ENCODE assay signal across 8 cellular contexts in the genomic region with DNA sequence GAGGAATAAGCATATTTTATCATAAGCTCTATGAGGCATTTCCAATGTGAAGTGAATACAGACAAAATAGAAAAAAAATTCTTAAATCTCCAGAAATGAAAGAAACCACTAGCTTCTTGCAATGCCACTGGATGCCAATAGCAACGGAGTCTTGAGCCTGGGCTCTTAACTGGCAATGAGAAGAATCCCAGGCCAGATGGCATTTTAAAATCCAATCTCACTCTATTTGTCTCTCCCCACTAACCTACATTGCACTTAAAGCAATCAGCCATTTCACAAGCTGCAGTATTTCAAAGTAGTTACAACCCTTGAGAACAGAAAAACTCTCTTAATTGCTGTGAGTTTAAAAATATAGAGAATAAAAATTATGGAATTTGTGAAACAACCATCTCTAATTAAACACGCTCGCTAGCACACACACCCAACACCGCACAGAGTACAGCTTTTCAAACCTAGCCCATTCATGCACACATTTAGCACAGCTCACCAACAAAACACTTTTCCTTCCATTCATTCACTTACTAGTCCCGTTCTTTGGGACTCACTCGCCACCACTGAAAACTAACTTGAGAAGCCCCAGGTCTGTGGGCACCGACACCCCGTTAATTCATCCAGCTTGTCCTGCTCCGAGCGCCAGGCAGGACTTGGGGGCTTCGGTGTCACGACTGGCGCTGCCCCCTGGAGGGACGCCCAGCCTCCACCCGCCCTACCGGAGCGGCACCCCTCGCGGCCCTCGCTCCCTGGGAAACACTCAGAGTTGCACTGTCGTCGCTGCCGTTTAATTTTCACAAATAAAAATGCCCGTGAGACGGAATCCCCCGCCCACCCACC. TPM values are rescaled to one million over a fixed set of nuclear protein-coding genes. Genes with fewer than 3 reads are reported as not detected.
DNase-seq lines count a peak whose midpoint lies in the region; ATAC-seq and TF ChIP-seq lines count a peak whose summit lies in the region.

No MANE protein-coding gene starts in this region.

- H3K9me3 Mint-ChIP-seq in activated CD4-positive, alpha-beta T cell treated with anti-CD3 and anti-CD28 coated beads for 36 hours (ENCODE audit: low read depth), result no peaks in the 10 kb centered on the region

- H3K4me1 ChIP-seq in lung (ENCODE audit: control insufficient read depth in 2 of 2, insufficient read depth in 2 of 2, low read length in 2 of 2) (peaks cover 3% of the 10 kb centered on the region in 2 donors), upper lobe of right lung (peaks cover 16% of the 10 kb centered on the region)

- TF ChIP-seq CTCF in lung (IDR thresholded peaks at IDR 0.05; ENCODE audit: control extremely low read depth, extremely low read depth), result no peak
- TF ChIP-seq CTCF in upper lobe of right lung (IDR thresholded peaks at IDR 0.05), result no peak

- POLR2A ChIA-PET in activated CD4-positive, alpha-beta T cell treated with anti-CD3 and anti-CD28 coated beads for 36 hours (lab: Charles Lee), result no interaction called here

- no peaks in the 10 kb centered on the region for H3K9me3 ChIP-seq in lung (ENCODE audit: control insufficient read depth in 2 of 2, insufficient read depth in 1 of 2, low read length in 1 of 2)
- H3K9me3 ChIP-seq in upper lobe of right lung, result no peaks in the 10 kb centered on the region

- DNase-seq in activated CD4-positive, alpha-beta T cell treated with anti-CD3 and anti-CD28 coated beads for 36 hours, result no peak
- DNase-seq in activated CD4-positive, alpha-beta T cell treated with anti-CD3 and anti-CD28 coated beads for 4 hours, result no peak
- DNase-seq in NCI-H524 (lab: John Stamatoyannopoulos, UW), result peak; percentile 48 to 71
- DNase-seq in dedifferentiated amniotic fluid mesenchymal stem cell (ENCODE audit: extremely low spot score), result peak; percentile 67
- DNase-seq in lung (ENCODE audit: low spot score), result no peak
- DNase-seq in upper lobe of right lung, result no peak
- no peak for DNase-seq in mesenteric fat pad (ENCODE audit: low spot score)

- H3K27ac ChIP-seq in lung (ENCODE audit: low read depth in 1 of 2, low read length in 1 of 2), result peak overlapping the region in 1 of 2 donors; percentile 75
- H3K27ac ChIP-seq in upper lobe of right lung, result peak overlapping the region; percentile 81

- peak overlapping the region; percentile 54 for H3K4me3 ChIP-seq in lung
- peak overlapping the region; percentile 68 for H3K4me3 ChIP-seq in upper lobe of right lung

- ATAC-seq in activated CD4-positive, alpha-beta T cell treated with anti-CD3 and anti-CD28 coated beads for 36 hours, result no peak
- ATAC-seq in lung (ENCODE audit: insufficient read depth, low FRiP score) (no peak), upper lobe of right lung (peak; percentile 2), GM21723 (IDR thresholded peaks at IDR 0.05; ENCODE audit: unreplicated experiment) (no peak)

- peaks cover 4% of the 10 kb centered on the region for H3K4me1 Mint-ChIP-seq in activated CD4-positive, alpha-beta T cell treated with anti-CD3 and anti-CD28 coated beads for 36 hours

- CTCF ChIA-PET in activated CD4-positive, alpha-beta T cell treated with anti-CD3 and anti-CD28 coated beads for 36 hours (lab: Charles Lee), result interaction anchor here (0.5 kb wide), 1 partner anchor 686 kb away, joined by 4 read pairs; no protein-coding TSS in a partner anchor

- no peaks in the 10 kb centered on the region for H3K27me3 ChIP-seq in lung (ENCODE audit: control insufficient read depth, insufficient read depth)
- no peaks in the 10 kb centered on the region for H3K27me3 ChIP-seq in upper lobe of right lung

- H3K36me3 ChIP-seq in lung (ENCODE audit: control insufficient read depth in 2 of 2, insufficient read depth in 2 of 2, low read length in 2 of 2) (no peaks in the 10 kb centered on the region), upper lobe of right lung (no peaks in the 10 kb centered on the region)

- H3K36me3 Mint-ChIP-seq in activated CD4-positive, alpha-beta T cell treated with anti-CD3 and anti-CD28 coated beads for 36 hours (ENCODE audit: low read depth), result no peaks in the 10 kb centered on the region

- 6% methylated on average over 26 of the region's 26 CpGs for WGBS in lung, 2 donors

- no peak overlapping the region for H3K27ac Mint-ChIP-seq in activated CD4-positive, alpha-beta T cell treated with anti-CD3 and anti-CD28 coated beads for 36 hours

- peaks cover 56% of the 10 kb centered on the region for H3K27me3 Mint-ChIP-seq in activated CD4-positive, alpha-beta T cell treated with anti-CD3 and anti-CD28 coated beads for 36 hours

- intact Hi-C loops in activated CD4-positive, alpha-beta T cell treated with anti-CD3 and anti-CD28 coated beads for 36 hours (cut with DNase I, micrococcal nuclease), result loop anchor here (2.0 to 10.0 kb wide), 2 partner anchors 117 to 159 kb away; a partner anchor contains a TSS
- intact Hi-C loops in upper lobe of right lung (cut with DNase I), result no loop called here

- peak overlapping the region; percentile 52 for H3K4me3 Mint-ChIP-seq in activated CD4-positive, alpha-beta T cell treated with anti-CD3 and anti-CD28 coated beads for 36 hours

RNA-seq across cellular contexts. Expression of a gene that starts 1.1 kb away (rescaled TPM):
- total RNA-seq in activated CD4-positive, alpha-beta T cell treated with anti-CD3 and anti-CD28 coated beads for 36 hours, result under 1 TPM; 0.09 to 0.11 TPM
- total RNA-seq in lung (10 to 100 TPM; 48.3 to 57.2 TPM), upper lobe of right lung (51.3 TPM), mesenteric fat pad (15.4 TPM)
- polyA plus RNA-seq in lung, result 10 to 100 TPM; 13.6 to 29.1 TPM

Comparison
In these comparisons a context has a peak if more than half of its experiments do, and no peak if none do; other contexts are left out.
1. DNase-seq: peak in NCI-H524 (2 of 2) and dedifferentiated amniotic fluid mesenchymal stem cell (single experiment); none in activated CD4-positive, alpha-beta T cell treated with anti-CD3 and anti-CD28 coated beads for 36 hours (single experiment), activated CD4-positive, alpha-beta T cell treated with anti-CD3 and anti-CD28 coated beads for 4 hours (0 of 2), lung (single experiment), upper lobe of right lung (single experiment) and mesenteric fat pad (single experiment).
2. RNA of a gene that starts 1.1 kb away (total RNA-seq): 48.3 to 57.2 TPM in lung, 51.3 TPM in upper lobe of right lung (single experiment) and 15.4 TPM in mesenteric fat pad (single experiment); 0.09 to 0.11 TPM in activated CD4-positive, alpha-beta T cell treated with anti-CD3 and anti-CD28 coated beads for 36 hours; every median in the first group is over 10 times any median in the second.